In genomic region chr7:135976312-135977019, GRCh38 we compare ENCODE assay signal across 8 cellular contexts. TPM values are rescaled to one million over a fixed set of nuclear protein-coding genes. Genes with fewer than 3 reads are reported as not detected.
DNase-seq lines count a peak whose midpoint lies in the region; ATAC-seq and TF ChIP-seq lines count a peak whose summit lies in the region.

No MANE protein-coding gene starts in this region.

- H3K9me2 ChIP-seq in SU-DHL-6 (replicated peaks; ENCODE audit: insufficient read depth, low read length), result no peaks in the 10 kb centered on the region

- H3F3A ChIP-seq in SU-DHL-6 (ENCODE audit: insufficient read depth), result peaks cover 8% of the 10 kb centered on the region; the same call in 1 of the 2 replicates

- H3K36me3 ChIP-seq in SU-DHL-6 (ENCODE audit: low read length) (peaks cover 12% of the 10 kb centered on the region; the same call in 1 of the 2 replicates), colonic mucosa (no peaks in the 10 kb centered on the region), suprapubic skin (no peaks in the 10 kb centered on the region)

- H3K4me1 ChIP-seq in colonic mucosa, result no peaks in the 10 kb centered on the region
- H3K4me1 ChIP-seq in suprapubic skin, result peaks cover 51% of the 10 kb centered on the region

- H3K9me3 ChIP-seq in SU-DHL-6 (ENCODE audit: insufficient read depth, low read length), result no peaks in the 10 kb centered on the region
- H3K9me3 ChIP-seq in colonic mucosa, result no peaks in the 10 kb centered on the region
- no peaks in the 10 kb centered on the region for H3K9me3 ChIP-seq in suprapubic skin

- no peak for TF ChIP-seq POLR2A in suprapubic skin (IDR thresholded peaks at IDR 0.05)

- DNase-seq in activated T-cell treated with anti-CD3 and anti-CD28 coated beads for 24 hours (ENCODE audit: low read depth) (peak; percentile 11), colonic mucosa (peak; percentile 56), lung microvascular endothelial cell (ENCODE audit: low read depth in 2 of 2) (peak; percentile 14 to 32), suprapubic skin (ENCODE audit: low spot score in 2 of 2) (no peak), G401 (ENCODE audit: low spot score) (no peak)
- DNase-seq in activated T-cell treated with anti-CD3 and anti-CD28 coated beads, Interleukin-2, amount 50 U/mL, for 1 hour, result no peak

- H3K4me2 ChIP-seq in SU-DHL-6 (ENCODE audit: low read depth, low read length, poor library complexity, severe bottlenecking), result peak overlapping the region; percentile 95

- H3K9ac ChIP-seq in SU-DHL-6 (ENCODE audit: low read length) (peak overlapping the region; percentile 85), colonic mucosa (ENCODE audit: low read depth in 2 of 2, low read length in 2 of 2) (peak overlapping the region; percentile 66 to 84)

- no peak for TF ChIP-seq EP300 in suprapubic skin (IDR thresholded peaks at IDR 0.05)

- H3K4me3 ChIP-seq in SU-DHL-6 (ENCODE audit: insufficient read depth, low read length, poor library complexity, severe bottlenecking) (peak overlapping the region; percentile 93), colonic mucosa (peak overlapping the region; percentile 91), suprapubic skin (peak overlapping the region; percentile 89)

- ATAC-seq in HG03025 (IDR thresholded peaks at IDR 0.05; ENCODE audit: low FRiP score, unreplicated experiment), result peak; percentile 25

- 4% methylated on average over 13 of the region's 13 CpGs for WGBS in suprapubic skin

- no peaks in the 10 kb centered on the region for H3K27me3 ChIP-seq in SU-DHL-6 (ENCODE audit: low read length)
- H3K27me3 ChIP-seq in colonic mucosa, result no peaks in the 10 kb centered on the region
- H3K27me3 ChIP-seq in suprapubic skin, result no peaks in the 10 kb centered on the region

- peak overlapping the region; percentile 90 for H2AFZ ChIP-seq in SU-DHL-6 (ENCODE audit: low read depth, low read length, severe bottlenecking)

- intact Hi-C loops in colonic mucosa (cut with DNase I), result loop anchor here (10.0 kb wide), 1 partner anchor 312 kb away; the partner anchor contains the start of gene STMP1

- H3K79me2 ChIP-seq in SU-DHL-6 (ENCODE audit: insufficient read depth, low read length), result peaks cover 55% of the 10 kb centered on the region

- in situ Hi-C loops in G401 (cut with HindIII; ENCODE audit: low sequenced_read_pairs), result no loop called here

- peaks cover 34% of the 10 kb centered on the region for H4K20me1 ChIP-seq in SU-DHL-6 (ENCODE audit: low read depth, low read length)

- TF ChIP-seq CTCF in SU-DHL-6 (IDR thresholded peaks at IDR 0.05; ENCODE audit: insufficient read depth, low read length, poor library complexity, severe bottlenecking) (no peak), colonic mucosa (IDR thresholded peaks at IDR 0.05) (no peak), suprapubic skin (IDR thresholded peaks at IDR 0.05) (no peak)

- H3K27ac ChIP-seq in SU-DHL-6 (ENCODE audit: low read depth, low read length) (peak overlapping the region; percentile 79), colonic mucosa (peak overlapping the region; percentile 83), suprapubic skin (peak overlapping the region; percentile 89)

RNA-seq across cellular contexts. Expression of gene MTPN, which starts 0.7 kb away (rescaled TPM):
- total RNA-seq in colonic mucosa, result 100 to 1,000 TPM; 101 to 109 TPM
- 102 and 104 TPM in 2 replicates for total RNA-seq in lung microvascular endothelial cell
- total RNA-seq in suprapubic skin, result 10 to 100 TPM; 51.8 to 81.7 (median 79.1) TPM
- 80.6 and 115 TPM in 2 replicates for total RNA-seq in G401 (2014; rRNA removed; shearing (Covaris generic))

Comparison
In these comparisons a context has a peak if more than half of its experiments do, and no peak if none do; other contexts are left out.
1. DNase-seq: peak in activated T-cell treated with anti-CD3 and anti-CD28 coated beads for 24 hours (single experiment), colonic mucosa (single experiment) and lung microvascular endothelial cell (2 of 2); none in activated T-cell treated with anti-CD3 and anti-CD28 coated beads, Interleukin-2, amount 50 U/mL, for 1 hour (single experiment), suprapubic skin (0 of 2) and G401 (single experiment).
2. Peak in every context shown above with its lines, with median percentiles within 50 percentile points of each other: H3K27ac ChIP-seq and H3K4me3 ChIP-seq.